8 cellular contexts compared by ENCODE assay signal in the genomic region with DNA sequence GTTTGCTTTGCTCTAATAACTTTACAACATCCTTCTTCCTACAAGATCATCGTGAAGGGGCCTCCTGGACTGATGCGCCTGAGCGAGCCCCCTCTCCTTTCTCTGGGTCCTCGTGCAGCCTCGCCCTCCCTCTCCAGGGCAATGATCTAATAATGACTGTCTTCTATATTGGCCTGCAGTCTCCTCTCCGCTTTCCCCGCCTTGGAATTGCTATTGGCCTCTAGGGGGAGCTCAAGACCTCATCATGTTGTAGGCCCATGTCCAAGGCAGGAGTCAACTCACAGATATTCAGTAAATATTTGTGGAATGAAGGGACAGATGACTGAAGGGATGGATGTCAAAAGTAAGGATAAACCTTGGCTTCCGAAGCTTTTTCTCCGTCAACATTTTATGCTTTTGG.
DNase-seq lines count a peak whose midpoint lies in the region; ATAC-seq, FAIRE-seq and TF ChIP-seq lines count a peak whose summit lies in the region.

No MANE protein-coding gene starts in this region.

- TF ChIP-seq EP300 in tibial nerve (IDR thresholded peaks at IDR 0.05): no peak

- no peak for TF ChIP-seq POLR2A in body of pancreas (IDR thresholded peaks at IDR 0.05)
- no peak for TF ChIP-seq POLR2A in tibial nerve (IDR thresholded peaks at IDR 0.05)

- no peaks in the 10 kb centered on the region for H3K27me3 ChIP-seq in HL-60 (ENCODE audit: insufficient read depth, poor library complexity, severe bottlenecking)
- H3K27me3 ChIP-seq in body of pancreas: no peaks in the 10 kb centered on the region
- no peaks in the 10 kb centered on the region for H3K27me3 ChIP-seq in tibial nerve

- ATAC-seq in body of pancreas: peak; percentile 55

- no peaks in the 10 kb centered on the region for H3K4me1 ChIP-seq in body of pancreas
- H3K4me1 ChIP-seq in kidney (ENCODE audit: control insufficient read depth in 1 of 2, insufficient read depth in 1 of 2, low read depth in 1 of 2, low read length in 2 of 2): no peaks in the 10 kb centered on the region
- no peaks in the 10 kb centered on the region for H3K4me1 ChIP-seq in tibial nerve

- H3K9me3 ChIP-seq in body of pancreas (no peaks in the 10 kb centered on the region), kidney (ENCODE audit: control insufficient read depth in 1 of 2, low read length in 2 of 2) (no peaks in the 10 kb centered on the region), tibial nerve (no peaks in the 10 kb centered on the region)

- no peak overlapping the region for H3K27ac Mint-ChIP-seq in activated naive CD4-positive, alpha-beta T cell treated with anti-CD3 and anti-CD28 coated beads, Interleukin-2, amount 10 ng/mL, durations not matched to agents 7 days and 5 days

- H3K9me3 Mint-ChIP-seq in activated naive CD4-positive, alpha-beta T cell treated with anti-CD3 and anti-CD28 coated beads, Interleukin-2, amount 10 ng/mL, durations not matched to agents 7 days and 5 days: peaks cover 28% of the 10 kb centered on the region

- no peak overlapping the region for H3K4me3 Mint-ChIP-seq in activated naive CD4-positive, alpha-beta T cell treated with anti-CD3 and anti-CD28 coated beads, Interleukin-2, amount 10 ng/mL, durations not matched to agents 7 days and 5 days

- H3K9ac ChIP-seq in kidney (ENCODE audit: low read length in 2 of 2): no peak overlapping the region

- CTCF ChIA-PET in activated naive CD4-positive, alpha-beta T cell treated with anti-CD3 and anti-CD28 coated beads, Interleukin-2, amount 10 ng/mL, durations not matched to agents 7 days and 5 days (lab: Charles Lee): interaction anchor here (0.6 kb wide), 1 partner anchor 44 kb away, joined by 4 read pairs; no protein-coding TSS in a partner anchor

- no peak for FAIRE-seq in kidney (lab: Jason Lieb, UNC)

- H3K36me3 Mint-ChIP-seq in activated naive CD4-positive, alpha-beta T cell treated with anti-CD3 and anti-CD28 coated beads, Interleukin-2, amount 10 ng/mL, durations not matched to agents 7 days and 5 days: no peaks in the 10 kb centered on the region

- no peaks in the 10 kb centered on the region for H3K36me3 ChIP-seq in body of pancreas (replicated peaks in 1 of 2; ENCODE audit: insufficient read depth in 1 of 2, low read depth in 2 of 2)
- H3K36me3 ChIP-seq in kidney (ENCODE audit: control insufficient read depth in 1 of 2, insufficient read depth in 2 of 2, low read length in 2 of 2): no peaks in the 10 kb centered on the region
- no peaks in the 10 kb centered on the region for H3K36me3 ChIP-seq in tibial nerve

- 10 to 12% methylated on average over 9 of the region's 9 CpGs for WGBS in body of pancreas, 2 donors
- 9 to 16% methylated on average over 9 of the region's 9 CpGs for WGBS in tibial nerve, 2 donors

- TF ChIP-seq CTCF in HL-60 (IDR thresholded peaks at IDR 0.05; ENCODE audit: insufficient read depth, low read length) (peak; percentile 23), body of pancreas (IDR thresholded peaks at IDR 0.05) (peak; percentile 47 to 73 (median 59)), kidney (IDR thresholded peaks at IDR 0.05; ENCODE audit: borderline replicate concordance, extremely low read depth, insufficient read depth) (peak; percentile 55), tibial nerve (IDR thresholded peaks at IDR 0.05) (peak; percentile 34 to 63 (median 49))

- H3K4me3 ChIP-seq in HL-60 (replicated peaks; ENCODE audit: insufficient read depth, low read length) (no peak overlapping the region), body of pancreas (no peak overlapping the region), kidney (ENCODE audit: low read length in 2 of 2) (no peak overlapping the region), tibial nerve (no peak overlapping the region)

- no peaks in the 10 kb centered on the region for H3K27me3 Mint-ChIP-seq in activated naive CD4-positive, alpha-beta T cell treated with anti-CD3 and anti-CD28 coated beads, Interleukin-2, amount 10 ng/mL, durations not matched to agents 7 days and 5 days

- no peak overlapping the region for H3K27ac ChIP-seq in HL-60 (replicated peaks)
- H3K27ac ChIP-seq in body of pancreas: no peak overlapping the region
- no peak overlapping the region for H3K27ac ChIP-seq in kidney (ENCODE audit: low read depth in 2 of 2, low read length in 2 of 2)
- H3K27ac ChIP-seq in tibial nerve: no peak overlapping the region

- DNase-seq in CD1c-positive myeloid dendritic cell (ENCODE audit: extremely low spot score) (peak; percentile 9), HL-60 (ENCODE audit: low read depth in 1 of 2, low spot score in 1 of 2) (peak; percentile 3 to 39), NCI-H526 (lab: John Stamatoyannopoulos, UW) (peak; percentile 70 to 80), body of pancreas (peak; percentile 49 to 61 (median 52)), kidney (no peak), tibial nerve (ENCODE audit: low spot score in 2 of 2) (peak; percentile 16 to 72), middle frontal gyrus (ENCODE audit: extremely low spot score, low spot score) (no peak)
- DNase-seq in activated naive CD4-positive, alpha-beta T cell treated with anti-CD3 and anti-CD28 coated beads, Interleukin-2, amount 10 ng/mL, durations not matched to agents 7 days and 5 days: no peak

- intact Hi-C loops in body of pancreas (cut with DNase I) (no loop called here), kidney (cut with DNase I) (no loop called here)

- H3K4me1 Mint-ChIP-seq in activated naive CD4-positive, alpha-beta T cell treated with anti-CD3 and anti-CD28 coated beads, Interleukin-2, amount 10 ng/mL, durations not matched to agents 7 days and 5 days: no peaks in the 10 kb centered on the region

Comparison
In these comparisons a context has a peak if more than half of its experiments do, and no peak if none do; other contexts are left out.
1. DNase-seq: peak in CD1c-positive myeloid dendritic cell (single experiment), HL-60 (2 of 2), NCI-H526 (2 of 2), body of pancreas (4 of 4) and tibial nerve (2 of 2); none in kidney (single experiment), activated naive CD4-positive, alpha-beta T cell treated with anti-CD3 and anti-CD28 coated beads, Interleukin-2, amount 10 ng/mL, durations not matched to agents 7 days and 5 days (single experiment) and middle frontal gyrus (single experiment).
2. Peak in every context shown above with its lines, with median percentiles within 50 percentile points of each other: CTCF ChIP-seq.